Comparison of ENCODE assay signal across 8 cellular contexts in the genomic region with DNA sequence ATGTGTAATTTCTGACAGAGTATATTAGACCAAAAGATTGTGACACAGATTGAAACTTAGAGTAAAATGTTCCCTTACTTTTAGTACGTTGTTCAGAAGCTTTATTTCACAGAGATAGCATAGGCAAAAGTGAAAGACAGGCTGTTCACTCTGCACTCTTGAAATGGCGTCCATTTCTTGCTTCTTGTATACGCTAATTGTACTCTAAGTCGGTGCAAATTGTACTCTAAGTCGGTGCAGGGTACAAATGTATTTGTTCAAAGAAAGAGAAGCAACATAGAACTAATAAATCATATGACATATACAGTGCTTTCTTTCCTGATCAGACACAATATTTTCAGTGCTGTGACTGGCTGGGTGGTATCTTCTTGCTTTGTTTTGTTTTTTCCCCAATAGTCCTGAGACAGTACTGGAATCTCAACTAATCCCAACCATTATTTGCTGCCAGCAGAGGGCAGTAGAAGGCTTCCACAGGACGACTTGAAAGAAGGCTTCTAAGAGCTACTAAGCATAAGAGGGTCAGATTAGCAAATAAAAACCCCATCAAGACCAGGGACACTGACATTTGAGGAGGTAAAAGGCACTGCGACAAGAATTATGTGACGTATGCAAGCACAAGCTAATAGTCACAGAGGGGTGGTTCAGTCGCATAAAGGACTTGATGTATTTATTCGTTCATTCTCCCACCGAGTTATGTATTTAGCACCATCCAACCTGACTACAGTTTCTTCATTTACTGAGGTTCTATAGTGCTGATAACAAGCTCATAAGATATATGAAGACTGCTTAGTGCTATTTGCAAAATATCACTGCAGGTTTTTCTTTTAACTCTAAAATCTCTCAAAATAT.
DNase-seq lines count a peak whose midpoint lies in the region; ATAC-seq, FAIRE-seq and TF ChIP-seq lines count a peak whose summit lies in the region.

No MANE protein-coding gene starts in this region.

- no peak overlapping the region for H3K23ac ChIP-seq in mesendoderm (ENCODE audit: low read length)

- H3K27me3 ChIP-seq in SJSA1 (replicated peaks) (no peaks in the 10 kb centered on the region), mesendoderm (ENCODE audit: insufficient read depth, low read length, poor library complexity) (no peaks in the 10 kb centered on the region)

- H3K27me3 Mint-ChIP-seq in natural killer cell (ENCODE audit: low read depth in 2 of 2): no peaks in the 10 kb centered on the region
- no peaks in the 10 kb centered on the region for H3K27me3 Mint-ChIP-seq in natural killer cell treated with Interleukin-12 subunit alpha and Interleukin-12 subunit beta and Interleukin-15 and Interleukin-18, amount 100 ng/mL, for 72 hours
- H3K27me3 Mint-ChIP-seq in chondrocyte (ENCODE audit: low read depth): peaks cover 5% of the 10 kb centered on the region

- H3K79me2 ChIP-seq in mesendoderm (ENCODE audit: control insufficient read depth, insufficient read depth, low read length): no peaks in the 10 kb centered on the region

- H2BK120ac ChIP-seq in mesendoderm (ENCODE audit: low read depth, low read length): no peak overlapping the region

- no peak overlapping the region for H2BK5ac ChIP-seq in mesendoderm (ENCODE audit: low read length)

- H3K4ac ChIP-seq in mesendoderm (ENCODE audit: low read depth, low read length): no peak overlapping the region

- H3K9me3 Mint-ChIP-seq in natural killer cell (peaks cover 2 to 3% of the 10 kb centered on the region in 2 donors), chondrocyte (ENCODE audit: low read depth) (no peaks in the 10 kb centered on the region)
- peaks cover 2% of the 10 kb centered on the region for H3K9me3 Mint-ChIP-seq in natural killer cell treated with Interleukin-12 subunit alpha and Interleukin-12 subunit beta and Interleukin-15 and Interleukin-18, amount 100 ng/mL, for 72 hours

- no peak overlapping the region for H3K27ac Mint-ChIP-seq in natural killer cell
- no peak overlapping the region for H3K27ac Mint-ChIP-seq in natural killer cell treated with Interleukin-12 subunit alpha and Interleukin-12 subunit beta and Interleukin-15 and Interleukin-18, amount 100 ng/mL, for 72 hours
- no peak overlapping the region for H3K27ac Mint-ChIP-seq in chondrocyte (ENCODE audit: unreplicated experiment)

- H3K36me3 ChIP-seq in SJSA1: no peaks in the 10 kb centered on the region
- H3K36me3 ChIP-seq in mesendoderm (ENCODE audit: control insufficient read depth, insufficient read depth, low read length): no peaks in the 10 kb centered on the region

- H3K4me2 ChIP-seq in mesendoderm (ENCODE audit: low read length): no peak overlapping the region

- no peak overlapping the region for H3K9ac ChIP-seq in mesendoderm (ENCODE audit: low read length)

- DNase-seq in natural killer cell (no peak), NCI-H1048 (lab: John Stamatoyannopoulos, UW) (peak; percentile 38), SJSA1 (ENCODE audit: low read depth in 1 of 2, low spot score in 2 of 2) (peak; percentile 47 to 61), chondrocyte (ENCODE audit: low spot score) (no peak), mesendoderm (peak; percentile 87), urothelium cell line (ENCODE audit: low spot score) (peak; percentile 62)
- DNase-seq in natural killer cell treated with Interleukin-12 subunit alpha and Interleukin-12 subunit beta and Interleukin-15 and Interleukin-18, amount 100 ng/mL, for 72 hours (ENCODE audit: low spot score): no peak

- H3K27ac ChIP-seq in SJSA1: no peak overlapping the region
- no peak overlapping the region for H3K27ac ChIP-seq in mesendoderm (ENCODE audit: low read depth, low read length)

- H3K4me3 ChIP-seq in SJSA1 (no peak overlapping the region), mesendoderm (ENCODE audit: low read length) (no peak overlapping the region)

- FAIRE-seq in urothelium cell line (lab: Jason Lieb, UNC): peak; percentile 91

- no peaks in the 10 kb centered on the region for H3K4me1 ChIP-seq in SJSA1 (replicated peaks)
- no peaks in the 10 kb centered on the region for H3K4me1 ChIP-seq in mesendoderm (ENCODE audit: control insufficient read depth, low read depth, low read length)

- WGBS in mesendoderm (ENCODE audit: extremely low coverage, insufficient coverage, low lambda C conversion rate): no CpG with 5 or more reads among the region's 11 CpGs

- intact Hi-C loops in natural killer cell (cut with micrococcal nuclease): no loop called here

- H3K79me1 ChIP-seq in mesendoderm (ENCODE audit: low read length): no peaks in the 10 kb centered on the region

- no peak overlapping the region for H3K4me3 Mint-ChIP-seq in natural killer cell
- H3K4me3 Mint-ChIP-seq in natural killer cell treated with Interleukin-12 subunit alpha and Interleukin-12 subunit beta and Interleukin-15 and Interleukin-18, amount 100 ng/mL, for 72 hours: no peak overlapping the region
- H3K4me3 Mint-ChIP-seq in chondrocyte (ENCODE audit: unreplicated experiment): no peak overlapping the region

- no peak overlapping the region for H2BK15ac ChIP-seq in mesendoderm (replicated peaks; ENCODE audit: low read depth)

- H4K5ac ChIP-seq in mesendoderm (ENCODE audit: low read length): no peak overlapping the region

- no peak overlapping the region for H4K8ac ChIP-seq in mesendoderm (ENCODE audit: low read depth, low read length)

- TF ChIP-seq CTCF in natural killer cell (IDR thresholded peaks at IDR 0.05): peak; percentile 15
- peak; percentile 80 for TF ChIP-seq CTCF in chondrocyte (IDR thresholded peaks at IDR 0.05)

- ATAC-seq in natural killer cell (no peak), HG02623 (IDR thresholded peaks at IDR 0.05; ENCODE audit: unreplicated experiment) (peak; percentile 92)
- no peak for ATAC-seq in natural killer cell treated with Interleukin-12 subunit alpha and Interleukin-12 subunit beta and Interleukin-15 and Interleukin-18, amount 100 ng/mL, for 72 hours

- H3K56ac ChIP-seq in mesendoderm (ENCODE audit: low read length): no peak overlapping the region

- no peak overlapping the region for H2AK5ac ChIP-seq in mesendoderm (ENCODE audit: low read length)

- H3K4me1 Mint-ChIP-seq in natural killer cell (no peaks in the 10 kb centered on the region), chondrocyte (ENCODE audit: low read depth) (no peaks in the 10 kb centered on the region)
- no peaks in the 10 kb centered on the region for H3K4me1 Mint-ChIP-seq in natural killer cell treated with Interleukin-12 subunit alpha and Interleukin-12 subunit beta and Interleukin-15 and Interleukin-18, amount 100 ng/mL, for 72 hours (ENCODE audit: low read depth in 2 of 2)

- peaks cover 4% of the 10 kb centered on the region; the same call in 1 of the 2 replicates for H3K9me3 ChIP-seq in SJSA1 (replicated peaks)

- H3K18ac ChIP-seq in mesendoderm (ENCODE audit: low read length): no peak overlapping the region

- H3K36me3 Mint-ChIP-seq in natural killer cell (no peaks in the 10 kb centered on the region), chondrocyte (ENCODE audit: low read depth) (no peaks in the 10 kb centered on the region)
- H3K36me3 Mint-ChIP-seq in natural killer cell treated with Interleukin-12 subunit alpha and Interleukin-12 subunit beta and Interleukin-15 and Interleukin-18, amount 100 ng/mL, for 72 hours: no peaks in the 10 kb centered on the region

Comparison
In these comparisons a context has a peak if more than half of its experiments do, and no peak if none do; other contexts are left out.
1. DNase-seq: peak in NCI-H1048 (single experiment), SJSA1 (2 of 2), mesendoderm (single experiment) and urothelium cell line (single experiment); none in natural killer cell (single experiment), natural killer cell treated with Interleukin-12 subunit alpha and Interleukin-12 subunit beta and Interleukin-15 and Interleukin-18, amount 100 ng/mL, for 72 hours (single experiment) and chondrocyte (single experiment).